ENCODE assay signal across 10 cellular contexts in genomic region chr20:31677553-31678260, GRCh38. TPM values are rescaled to one million over a fixed set of nuclear protein-coding genes. Genes with fewer than 3 reads are reported as not detected.
DNase-seq lines count a peak whose midpoint lies in the region; ATAC-seq, FAIRE-seq and TF ChIP-seq lines count a peak whose summit lies in the region.
"Had no signal": no experiment of that assay in that cellular context is flagged by ENCODE, and none has a peak within 500 bp of the region (broad histone marks: within the 10 kb centered on the region; RNA-seq: fewer than 3 reads in every experiment).

No MANE protein-coding gene starts in this region.

- TF ChIP-seq EP300 in SK-N-SH (IDR thresholded peaks at IDR 0.05; ENCODE audit: borderline replicate concordance in 1 of 2, low read depth in 1 of 2, low read length in 1 of 2): no peak

- H3K4me1 ChIP-seq in SK-N-SH (ENCODE audit: control insufficient read depth in 1 of 2, insufficient read depth in 2 of 2, low read depth in 1 of 2, low read length in 1 of 2) (peaks cover 41 to 62% of the 10 kb centered on the region in 2 experiments; a peak in 3 of 4 replicates), endothelial cell of umbilical vein (ENCODE audit: control insufficient read depth, extremely low read depth, insufficient read depth, low read length) (peaks cover 64% of the 10 kb centered on the region), small intestine (ENCODE audit: control insufficient read depth in 2 of 2, insufficient read depth in 1 of 2, low read depth in 1 of 2, low read length in 1 of 2) (peaks cover 15 to 21% of the 10 kb centered on the region in 2 donors)

- CTCF ChIA-PET in SK-N-SH (lab: Yijun Ruan, JAX): interaction anchor here (1.2 to 4.5 kb wide), 3 partner anchors 16 to 46 kb away, joined by 4 to 19 read pairs (median 13); no protein-coding TSS in a partner anchor
- CTCF ChIA-PET in endothelial cell of umbilical vein (lab: Charles Lee): interaction anchor here (0.8 to 6.2 kb wide), 7 partner anchors 10 to 44 kb away, joined by 3 to 97 read pairs (median 6); partner anchors contain the start of gene BCL2L1

- peaks cover 75% of the 10 kb centered on the region for H3K4me1 Mint-ChIP-seq in T-helper 17 cell

- intact Hi-C loops in endothelial cell of umbilical vein (cut with micrococcal nuclease): no loop called here

- no peak for TF ChIP-seq RAD21 in SK-N-SH (IDR thresholded peaks at IDR 0.05; ENCODE audit: low read length)

- H3K4me3 ChIP-seq in SK-N-SH (ENCODE audit: low read depth in 2 of 2, low read length in 1 of 2): no peak overlapping the region
- no peak overlapping the region for H3K4me3 ChIP-seq in endothelial cell of umbilical vein (replicated peaks in 1 of 3; ENCODE audit: insufficient read depth in 1 of 3, low read depth in 1 of 3, low read length in 3 of 3)
- H3K4me3 ChIP-seq in small intestine (ENCODE audit: low read depth in 1 of 2, low read length in 2 of 2): no peak overlapping the region

- H3K9me1 ChIP-seq in endothelial cell of umbilical vein (replicated peaks; ENCODE audit: control insufficient read depth, extremely low read depth, insufficient read depth, low read length): no peaks in the 10 kb centered on the region

- 88% methylated on average over 2 of the region's 2 CpGs for WGBS in SK-N-SH (ENCODE audit: low lambda C conversion rate)
- WGBS in small intestine, 3 donors: 96 to 100% (median 97%) methylated on average over 2 of the region's 2 CpGs

- TF ChIP-seq CTCF in SK-N-SH (IDR thresholded peaks at IDR 0.05): no peak
- TF ChIP-seq CTCF in endothelial cell of umbilical vein (IDR thresholded peaks at IDR 0.05; ENCODE audit: extremely low read depth in 1 of 2, insufficient read depth in 1 of 2, low read depth in 1 of 2, low read length in 2 of 2): no peak

- no TSS peak for BruUV-seq in endothelial cell of umbilical vein (replicated peaks; lab: Mats Ljungman, UMichigan)

- dilution Hi-C loops in endothelial cell of umbilical vein (cut with MboI; ENCODE audit: extremely low pct_ligation_motif_present, low sequenced_read_pairs): no loop called here

- H3K79me2 ChIP-seq in SK-N-SH (ENCODE audit: insufficient read depth) (peaks cover 100% of the 10 kb centered on the region), endothelial cell of umbilical vein (ENCODE audit: control insufficient read depth, insufficient read depth, low read length) (peaks cover 78% of the 10 kb centered on the region)

- TF ChIP-seq POLR2A in endothelial cell of umbilical vein (IDR thresholded peaks at IDR 0.05; ENCODE audit: low read depth, low read length): no peak

- DNase-seq in SK-N-SH (no peak), T-helper 17 cell (no peak), endothelial cell of umbilical vein (ENCODE audit: low read depth, low spot score) (no peak), small intestine (no peak), NCI-H1417 treated with DMSO at 0.1 percent for 48 hours (lab: John Stamatoyannopoulos, UW) (no peak), activated gamma-delta T cell (lab: John Stamatoyannopoulos, UW) (no peak)
- DNase-seq: stimulated activated CD4-positive, alpha-beta T cell treated with anti-CD3 and anti-CD28 coated beads, Interleukin-12 subunit alpha, Interleukin-12 subunit beta, amount 100 ng/mL, for 4 hours had no signal

- no peaks in the 10 kb centered on the region for H3K9me2 ChIP-seq in SK-N-SH

- POLR2A ChIA-PET in SK-N-SH (lab: Yijun Ruan, JAX) (interaction anchor here (0.9 kb wide), 1 partner anchor 46 kb away, joined by 4 read pairs; no protein-coding TSS in a partner anchor), endothelial cell of umbilical vein (lab: Charles Lee) (no interaction called here)

- FAIRE-seq in endothelial cell of umbilical vein (lab: Jason Lieb, UNC): no peak
- no peak for FAIRE-seq in small intestine (lab: Jason Lieb, UNC)

- H3K27me3 Mint-ChIP-seq in T-helper 17 cell: no peaks in the 10 kb centered on the region

- H3K27me3 ChIP-seq in SK-N-SH (ENCODE audit: insufficient read depth): no peaks in the 10 kb centered on the region
- no peaks in the 10 kb centered on the region for H3K27me3 ChIP-seq in endothelial cell of umbilical vein (ENCODE audit: control insufficient read depth in 2 of 2, insufficient read depth in 2 of 2, low read length in 2 of 2)
- H3K27me3 ChIP-seq in small intestine (ENCODE audit: control insufficient read depth in 2 of 2, insufficient read depth in 2 of 2, low read length in 2 of 2): no peaks in the 10 kb centered on the region

- no peak overlapping the region for H3K9ac ChIP-seq in SK-N-SH
- H3K9ac ChIP-seq in endothelial cell of umbilical vein (replicated peaks; ENCODE audit: extremely low read depth, insufficient read depth, low read length): no peak overlapping the region

- H3K36me3 Mint-ChIP-seq in T-helper 17 cell (ENCODE audit: low read depth): peaks cover 11% of the 10 kb centered on the region

- H3K36me3 ChIP-seq in SK-N-SH (replicated peaks in 1 of 2; ENCODE audit: control insufficient read depth in 1 of 2, insufficient read depth in 2 of 2, low read length in 1 of 2) (peaks cover 7 to 35% of the 10 kb centered on the region in 2 experiments), endothelial cell of umbilical vein (ENCODE audit: control insufficient read depth in 2 of 2, extremely low read depth in 1 of 2, insufficient read depth in 2 of 2, low read length in 2 of 2) (peaks cover 2 to 14% of the 10 kb centered on the region in 2 experiments), small intestine (ENCODE audit: control insufficient read depth in 2 of 2, insufficient read depth in 2 of 2, low read length in 2 of 2) (peaks cover 3 to 6% of the 10 kb centered on the region in 2 donors)

- H2AFZ ChIP-seq in SK-N-SH (ENCODE audit: low read depth): no peak overlapping the region
- no peak overlapping the region for H2AFZ ChIP-seq in endothelial cell of umbilical vein (ENCODE audit: low read depth, low read length)

- peak overlapping the region; percentile 33 for H3K4me3 Mint-ChIP-seq in T-helper 17 cell

- no peak for ATAC-seq in SK-N-SH treated with all-trans-retinoic acid at 6 μM for 48 hours
- no peak for ATAC-seq in T-helper 17 cell
- no peak for ATAC-seq in GM18868 (IDR thresholded peaks at IDR 0.05; ENCODE audit: unreplicated experiment)

- H3F3A ChIP-seq in SK-N-SH (replicated peaks; ENCODE audit: insufficient read depth): peaks cover 20% of the 10 kb centered on the region

- peak overlapping the region; percentile 99 for H3K27ac Mint-ChIP-seq in T-helper 17 cell

- no peaks in the 10 kb centered on the region for H4K20me1 ChIP-seq in SK-N-SH (ENCODE audit: insufficient read depth)
- H4K20me1 ChIP-seq in endothelial cell of umbilical vein (replicated peaks; ENCODE audit: control insufficient read depth, extremely low read depth, insufficient read depth, low read length): no peaks in the 10 kb centered on the region

- H3K4me2 ChIP-seq in SK-N-SH (0 out of 2 replicates have a peak overlapping the region, but pooled peaks have one; percentile 29), endothelial cell of umbilical vein (ENCODE audit: insufficient read depth, low read length) (no peak overlapping the region)

- no peaks in the 10 kb centered on the region for H3K9me3 ChIP-seq in SK-N-SH
- H3K9me3 ChIP-seq in T-helper 17 cell (ENCODE audit: control insufficient read depth, low read length, poor library complexity, severe bottlenecking): no peaks in the 10 kb centered on the region
- H3K9me3 ChIP-seq in endothelial cell of umbilical vein (replicated peaks; ENCODE audit: control insufficient read depth, insufficient read depth, low read length): no peaks in the 10 kb centered on the region
- no peaks in the 10 kb centered on the region for H3K9me3 ChIP-seq in small intestine (ENCODE audit: control insufficient read depth, low read depth)

- peak overlapping the region; percentile 45 to 71 for H3K27ac ChIP-seq in SK-N-SH (ENCODE audit: low read depth in 2 of 2, low read length in 1 of 2)
- H3K27ac ChIP-seq in endothelial cell of umbilical vein (ENCODE audit: insufficient read depth, low read depth, low read length): peak overlapping the region; percentile 32
- H3K27ac ChIP-seq in small intestine (ENCODE audit: low read depth in 1 of 2, low read length in 1 of 2): peak overlapping the region; percentile 3 to 44
- H3K27ac ChIP-seq: 22Rv1 had no signal

TF ChIP-seq in SK-N-SH, 30 proteins besides CTCF, POLR2A, EP300 and RAD21 (continues in another document):
- TF ChIP-seq SIN3A (IDR thresholded peaks at IDR 0.05; ENCODE audit: borderline replicate concordance, low read depth, low read length): no peak

TF ChIP-seq in endothelial cell of umbilical vein, 7 proteins besides CTCF, POLR2A, EP300 and RAD21:
- TF ChIP-seq JUN (IDR thresholded peaks at IDR 0.05; ENCODE audit: borderline replicate concordance, insufficient read depth, insufficient read length, low read depth) (no peak), MYC (IDR thresholded peaks at IDR 0.05; ENCODE audit: low read depth, low read length) (no peak)
TF ChIP-seq in endothelial cell of umbilical vein: peak in this region for 0.

RNA-seq across cellular contexts. Expression of gene COX4I2, which starts 40.0 kb away (rescaled TPM):
- polyA plus RNA-seq in SK-N-SH (2012; rRNA removed) (0.21 TPM in 1 of 2 replicates, not detected in the other), endothelial cell of umbilical vein (not detected in 2 replicates), small intestine (1 to 10 TPM in 1 of 3 donors, not detected in 2; 3.7 TPM)
- 0.39 TPM in 1 of 2 replicates, not detected in the other for polyA plus RNA-seq in SK-N-SH (2012; cell fraction: cytosol; rRNA removed)
- polyA plus RNA-seq in SK-N-SH (2012; cell fraction: nucleus; rRNA removed): not detected in 2 replicates
- total RNA-seq in T-helper 17 cell (not detected), endothelial cell of umbilical vein (not detected in 2 replicates)
- polyA plus RNA-seq in endothelial cell of umbilical vein (2011; cell fraction: cytosol; rRNA removed): not detected in 2 replicates
- polyA plus RNA-seq in endothelial cell of umbilical vein (2011; cell fraction: nucleus; rRNA removed): not detected in 2 replicates
- not detected in 2 replicates for polyA plus RNA-seq in endothelial cell of umbilical vein (2012)
- not detected in 2 replicates for polyA minus RNA-seq in endothelial cell of umbilical vein
- polyA minus RNA-seq in endothelial cell of umbilical vein (2011; cell fraction: cytosol; rRNA and poly(A)+ RNA removed): not detected
- not detected in 2 replicates for polyA minus RNA-seq in endothelial cell of umbilical vein (2011; cell fraction: nucleus; rRNA and poly(A)+ RNA removed)

RNA-seq across cellular contexts. Expression of gene BCL2L1, which starts 45.0 kb away (rescaled TPM):
- 99.9 and 103 TPM in 2 replicates for polyA plus RNA-seq in SK-N-SH (2012; rRNA removed)
- polyA plus RNA-seq in SK-N-SH (2012; cell fraction: cytosol; rRNA removed): 72.3 and 83.8 TPM in 2 replicates
- 61.3 and 62.2 TPM in 2 replicates for polyA plus RNA-seq in SK-N-SH (2012; cell fraction: nucleus; rRNA removed)
- 10 to 100 TPM; 35.6 to 59.1 TPM for total RNA-seq in T-helper 17 cell
- 101 and 105 TPM in 2 replicates for total RNA-seq in endothelial cell of umbilical vein
- 78.0 and 81.3 TPM in 2 replicates for polyA plus RNA-seq in endothelial cell of umbilical vein
- polyA plus RNA-seq in endothelial cell of umbilical vein (2011; cell fraction: cytosol; rRNA removed): 78.4 and 83.9 TPM in 2 replicates
- 42.9 and 43.5 TPM in 2 replicates for polyA plus RNA-seq in endothelial cell of umbilical vein (2011; cell fraction: nucleus; rRNA removed)
- 74.2 and 97.0 TPM in 2 replicates for polyA plus RNA-seq in endothelial cell of umbilical vein (2012)
- polyA minus RNA-seq in endothelial cell of umbilical vein: 72.0 and 73.5 TPM in 2 replicates
- 22.6 TPM for polyA minus RNA-seq in endothelial cell of umbilical vein (2011; cell fraction: cytosol; rRNA and poly(A)+ RNA removed)
- polyA minus RNA-seq in endothelial cell of umbilical vein (2011; cell fraction: nucleus; rRNA and poly(A)+ RNA removed): 27.9 and 30.0 TPM in 2 replicates
- 100 to 1,000 TPM in 1 of 3 donors, 10 to 100 TPM in 2; 79.7 to 160 (median 92.8) TPM for polyA plus RNA-seq in small intestine
